In genomic region chr17:38426441-38426840, GRCh38 we compare ENCODE assay signal across 1 cellular context.
TF ChIP-seq lines count a peak whose summit lies in the region.

No MANE protein-coding gene starts in this region.

TF ChIP-seq in K562, 482 proteins besides CTCF, POLR2A, EP300 and RAD21:
- TF ChIP-seq HLTF (IDR thresholded peaks at IDR 0.05) (no peak), TSHZ1 (CRISPR knock-in tag; IDR thresholded peaks at IDR 0.05) (no peak), ZNF384 (IDR thresholded peaks at IDR 0.05; ENCODE audit: low read depth, low read length) (peak; percentile 73), POLR2AphosphoS2 (IDR thresholded peaks at IDR 0.05; ENCODE audit: low read length) (no peak), RBM25 (IDR thresholded peaks at IDR 0.05; ENCODE audit: low read depth, low read length, severe bottlenecking) (peak; percentile 78), BCOR (IDR thresholded peaks at IDR 0.05) (0 out of 2 replicates have a peak, but pooled peaks have one; percentile 66)
